7 cellular contexts compared by ENCODE assay signal in genomic region chr1:154420172-154420571, GRCh38. TPM values are rescaled to one million over a fixed set of nuclear protein-coding genes. Genes with fewer than 3 reads are reported as not detected.
DNase-seq lines count a peak whose midpoint lies in the region; ATAC-seq and TF ChIP-seq lines count a peak whose summit lies in the region.

No MANE protein-coding gene starts in this region.

- TF ChIP-seq CTCF in Peyer's patch (IDR thresholded peaks at IDR 0.05) = no peak
- no peak for TF ChIP-seq CTCF in spleen (IDR thresholded peaks at IDR 0.05 in 8 of 11, conservative IDR thresholded peaks at IDR 0.05 in 3 of 11)

- H3K4me1 ChIP-seq in Peyer's patch (peaks cover 8 to 78% (median 22%) of the 10 kb centered on the region in 4 donors), spleen (peaks cover 27 to 100% (median 69%) of the 10 kb centered on the region in 6 donors)

- H3K27ac ChIP-seq in Peyer's patch (peak overlapping the region; percentile 71 to 92 (median 85)), angular gyrus (ENCODE audit: low read depth, low read length) (peak overlapping the region; percentile 33), spleen (peak overlapping the region; percentile 72 to 92 (median 87))

- H3K27me3 ChIP-seq in Peyer's patch (no peaks in the 10 kb centered on the region), spleen (replicated peaks in 1 of 7) (no peaks in the 10 kb centered on the region)

- H3K4me3 ChIP-seq in Peyer's patch (no peak overlapping the region), spleen (peak overlapping the region in 1 of 8 donors; percentile 48)

- peak; percentile 60 for ATAC-seq in GM21619 (IDR thresholded peaks at IDR 0.05; ENCODE audit: unreplicated experiment)

- no peaks in the 10 kb centered on the region for H3K9me3 ChIP-seq in Peyer's patch
- no peaks in the 10 kb centered on the region for H3K9me3 ChIP-seq in spleen

- DNase-seq in Peyer's patch (peak; percentile 66 to 88 (median 70)), hepatic stellate cell (ENCODE audit: low spot score) (peak; percentile 92), spleen (peak; percentile 87), iPS-NIHi7 (ENCODE audit: extremely low spot score) (no peak), NCI-H2227 (lab: John Stamatoyannopoulos, UW; ENCODE audit: unreplicated experiment) (no peak)

- H3K36me3 ChIP-seq in Peyer's patch (peaks cover 0 to 3% (median 0%) of the 10 kb centered on the region in 3 donors), spleen (peaks cover 0 to 10% (median 0%) of the 10 kb centered on the region in 6 donors)

- WGBS in spleen, 5 donors = 21 to 36% (median 32%) methylated on average over 5 of the region's 5 CpGs

- intact Hi-C loops in spleen (cut with DNase I; ENCODE audit: low total_unique reads) = no loop called here

- TF ChIP-seq POLR2A in Peyer's patch (IDR thresholded peaks at IDR 0.05) (no peak), spleen (IDR thresholded peaks at IDR 0.05) (no peak)

RNA-seq across cellular contexts. Expression of gene IL6R, which starts 15.0 kb away (rescaled TPM):
- total RNA-seq in Peyer's patch = 100 to 1,000 TPM in 2 of 4 donors, 10 to 100 TPM in 2; 56.1 to 140 (median 100) TPM
- 10 to 100 TPM; 40.3 to 74.5 (median 55.5) TPM for total RNA-seq in spleen
- 1 to 10 TPM; 2.8 to 6.1 (median 3.9) TPM for polyA plus RNA-seq in spleen

Comparison
In these comparisons a context has a peak if more than half of its experiments do, and no peak if none do; other contexts are left out.
1. DNase-seq: peak in Peyer's patch (3 of 3), hepatic stellate cell (single experiment) and spleen (single experiment); none in iPS-NIHi7 (single experiment) and NCI-H2227 (single experiment).
2. H3K27ac ChIP-seq: peak in every context shown above with its lines; median percentile 87 in spleen; 85 in Peyer's patch; 33 in angular gyrus.